Comparison of ENCODE assay signal across 8 cellular contexts in the genomic region with DNA sequence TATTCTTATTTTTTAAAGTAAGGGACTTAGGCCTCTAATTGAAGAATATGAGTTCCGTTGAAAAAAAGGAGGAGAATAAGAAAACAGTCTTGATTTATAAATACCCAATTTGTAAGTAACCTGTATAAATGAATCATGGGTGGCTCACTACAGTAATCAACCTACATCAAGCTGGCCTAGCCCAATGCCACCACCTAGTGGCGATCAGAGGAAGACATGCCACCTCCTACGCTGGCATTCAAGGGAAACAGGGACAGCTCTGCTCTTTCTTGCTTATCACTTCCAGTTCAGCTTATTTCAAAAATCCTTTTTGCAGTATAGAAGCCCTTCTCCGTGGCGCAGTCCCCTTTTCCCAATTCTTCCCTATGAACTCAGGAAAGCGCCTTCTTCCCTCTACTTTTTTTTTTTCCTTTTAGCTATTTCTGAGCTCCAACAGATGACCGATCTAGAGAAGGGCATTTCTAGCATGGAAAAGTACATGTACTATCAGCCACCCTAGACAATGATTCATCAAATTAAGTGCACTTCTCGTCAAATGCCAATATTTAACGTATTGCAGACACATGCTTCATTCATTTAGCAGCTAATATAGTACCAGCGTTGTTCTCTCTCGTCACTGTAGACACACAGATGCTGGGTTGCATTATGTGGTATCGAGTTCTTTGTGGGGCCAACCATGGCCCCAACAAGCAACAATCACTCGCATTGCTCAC. TPM values are rescaled to one million over a fixed set of nuclear protein-coding genes. Genes with fewer than 3 reads are reported as not detected.
DNase-seq lines count a peak whose midpoint lies in the region; ATAC-seq and TF ChIP-seq lines count a peak whose summit lies in the region.

No MANE protein-coding gene starts in this region.

- H2AFZ ChIP-seq in hepatocyte: no peak overlapping the region

- peak overlapping the region; percentile 38 for H3K27ac ChIP-seq in angular gyrus (ENCODE audit: low read depth, low read length)
- H3K27ac ChIP-seq in hepatocyte: peak overlapping the region; percentile 53
- peak overlapping the region in 14 of 21 experiments; percentile 7 to 62 (median 34) for H3K27ac ChIP-seq in skin epidermis

- no peaks in the 10 kb centered on the region for H4K20me1 ChIP-seq in hepatocyte (ENCODE audit: insufficient read depth, poor library complexity, severe bottlenecking)

- peaks cover 10% of the 10 kb centered on the region for H3K4me1 ChIP-seq in hepatocyte (ENCODE audit: insufficient read depth)

- H3K9me2 ChIP-seq in hepatocyte (replicated peaks; ENCODE audit: insufficient read depth): no peaks in the 10 kb centered on the region

- DNase-seq in SIG-M5 treated with dmso at 0.1 percent for 504 hours (lab: John Stamatoyannopoulos, UW; ENCODE audit: unreplicated experiment) (peak; percentile 90), SIG-M5 (lab: John Stamatoyannopoulos, UW) (no peak), NCI-H1105 treated with DMSO at 0.1 percent for 48 hours (lab: John Stamatoyannopoulos, UW) (peak; percentile 65), T follicular helper cell (ENCODE audit: low read depth) (peak; percentile 21), hepatocyte (ENCODE audit: low spot score) (peak; percentile 86)

- no peaks in the 10 kb centered on the region for H3K27me3 ChIP-seq in hepatocyte

- peak overlapping the region; percentile 50 for H3K4me2 ChIP-seq in hepatocyte

- peak; percentile 94 for ATAC-seq in HG02763 (IDR thresholded peaks at IDR 0.05; ENCODE audit: unreplicated experiment)

- peak; percentile 88 for TF ChIP-seq CTCF in hepatocyte (IDR thresholded peaks at IDR 0.05; ENCODE audit: poor library complexity)

- H3K4me3 ChIP-seq in hepatocyte: no peak overlapping the region
- no peak overlapping the region for H3K4me3 ChIP-seq in skin epidermis

- H3K9me3 ChIP-seq in hepatocyte (ENCODE audit: low read depth): no peaks in the 10 kb centered on the region

- WGBS in hepatocyte (ENCODE audit: low lambda C conversion rate, missing lambda C conversion rate): 44% methylated on average over 13 of the region's 13 CpGs

- peaks cover 41% of the 10 kb centered on the region for H3K79me2 ChIP-seq in hepatocyte

- H3K36me3 ChIP-seq in hepatocyte (replicated peaks; ENCODE audit: insufficient read depth, low read depth): no peaks in the 10 kb centered on the region

RNA-seq across cellular contexts. Expression of a gene that starts 28.3 kb away (rescaled TPM):
- 11.8 and 12.1 TPM in 2 replicates for total RNA-seq in hepatocyte
- polyA plus RNA-seq in hepatocyte: 4.4 and 7.7 TPM in 2 replicates
